Comparison of ENCODE assay signal across 13 cellular contexts in the genomic region with DNA sequence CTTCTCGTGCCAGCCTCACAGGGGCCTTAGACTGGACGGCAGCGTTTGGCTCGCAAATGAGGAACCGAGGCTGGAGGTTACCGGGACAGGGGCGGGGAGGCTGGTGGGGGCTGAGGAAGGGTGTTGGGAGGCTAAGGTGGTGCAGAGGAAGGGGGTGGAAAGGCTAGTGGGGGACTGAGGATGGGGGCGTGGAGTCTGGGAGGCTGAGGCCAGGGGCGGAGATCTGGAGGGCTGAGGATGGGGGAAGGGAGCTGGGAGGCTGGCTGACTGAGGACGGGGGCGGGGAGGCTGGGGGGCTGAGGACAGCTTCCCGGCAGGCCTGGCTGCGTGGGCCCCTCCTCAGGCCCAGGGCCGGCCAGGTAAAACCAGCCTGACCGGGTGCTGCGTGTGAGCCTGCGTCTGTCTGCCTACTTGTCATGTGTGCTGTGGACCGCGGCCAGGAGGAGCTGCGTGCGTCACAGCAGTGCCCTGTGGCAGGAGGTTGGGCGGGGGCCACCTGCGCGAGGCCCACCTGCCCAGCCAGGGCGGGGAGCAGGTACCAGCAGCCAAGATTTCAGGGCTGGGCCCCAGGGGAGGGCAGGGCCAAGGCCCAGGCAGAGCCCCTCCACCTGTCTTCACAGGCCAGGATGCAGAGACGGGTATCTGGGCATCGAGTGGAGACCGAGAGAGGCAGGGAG. TPM values are rescaled to one million over a fixed set of nuclear protein-coding genes. Genes with fewer than 3 reads are reported as not detected.
DNase-seq lines count a peak whose midpoint lies in the region; ATAC-seq and TF ChIP-seq lines count a peak whose summit lies in the region.
"Had no signal": no experiment of that assay in that cellular context is flagged by ENCODE, and none has a peak within 500 bp of the region (broad histone marks: within the 10 kb centered on the region; RNA-seq: fewer than 3 reads in every experiment).

No MANE protein-coding gene starts in this region.

- peak overlapping the region; percentile 94 to 100 for H3K27ac ChIP-seq in mucosa of rectum (ENCODE audit: low read depth in 2 of 2, low read length in 2 of 2)

- ATAC-seq in HG03159 (IDR thresholded peaks at IDR 0.05; ENCODE audit: unreplicated experiment) (no peak), HG02623 (IDR thresholded peaks at IDR 0.05; ENCODE audit: unreplicated experiment) (no peak)
- ATAC-seq: right cardiac atrium; stimulated activated naive CD8-positive, alpha-beta T cell treated with anti-CD3 and anti-CD28 coated beads, Interleukin-15, Interleukin-2, amounts not matched to agents 100 U/mL and 50 U/mL, for 24 hours had no signal

- H3K9me3 ChIP-seq in Caco-2, result no peaks in the 10 kb centered on the region
- no peaks in the 10 kb centered on the region for H3K9me3 ChIP-seq in mucosa of rectum (ENCODE audit: control insufficient read depth in 2 of 2, low read length in 2 of 2)

- TF ChIP-seq CTCF in Caco-2 (IDR thresholded peaks at IDR 0.05; ENCODE audit: insufficient read depth in 1 of 2, low read depth in 1 of 2, low read length in 1 of 2, severe bottlenecking in 1 of 2, unreplicated experiment in 1 of 2) (no peak), MCF 10A (IDR thresholded peaks at IDR 0.05; ENCODE audit: unreplicated experiment) (no peak)

- intact Hi-C loops in Caco-2 (cut with micrococcal nuclease; ENCODE audit: unreplicated experiment) (no loop called here), MCF 10A (cut with micrococcal nuclease) (no loop called here)

- H3K36me3 Mint-ChIP-seq in Caco-2 (ENCODE audit: insufficient read depth, unreplicated experiment) (peaks cover 8% of the 10 kb centered on the region), MCF 10A (ENCODE audit: insufficient read depth, unreplicated experiment) (no peaks in the 10 kb centered on the region)

- no peak; the same call in 1 of the 2 replicates for TF ChIP-seq RAD21 in Ishikawa (IDR thresholded peaks at IDR 0.05; ENCODE audit: low read depth)

- DNase-seq in Caco-2 (peak; percentile 89 to 91), MCF 10A (ENCODE audit: unreplicated experiment) (peak; percentile 90), occipital lobe (lab: John Stamatoyannopoulos, UW) (no peak), HuH-7.5 (ENCODE audit: low spot score) (no peak)
- DNase-seq: activated CD4-positive, alpha-beta T cell treated with anti-CD3 and anti-CD28 coated beads, Interleukin-2, amount 50 U/mL, for 48 hours; NCI-H524 treated with DMSO at 0.1 percent for 48 hours; stimulated activated naive CD8-positive, alpha-beta T cell treated with anti-CD3 and anti-CD28 coated beads, Interleukin-15, Interleukin-2, amounts not matched to agents 100 U/mL and 50 U/mL, for 24 hours had no signal

- CTCF ChIA-PET in Caco-2 (lab: Charles Lee), result interaction anchor here (0.7 to 2.1 kb wide), 3 partner anchors 15 to 79 kb away, joined by 3 to 19 read pairs (median 14); no protein-coding TSS in a partner anchor
- CTCF ChIA-PET in MCF 10A (lab: Yijun Ruan, JAX), result interaction anchor here (0.6 to 1.2 kb wide), 3 partner anchors 21 to 79 kb away, joined by 3 to 7 read pairs (median 3); no protein-coding TSS in a partner anchor

- H3K4me1 ChIP-seq in Caco-2 (peaks cover 82% of the 10 kb centered on the region), mucosa of rectum (ENCODE audit: control insufficient read depth in 2 of 2, insufficient read depth in 2 of 2, low read length in 2 of 2) (peaks cover 48 to 59% of the 10 kb centered on the region in 2 donors)

- H3K9me3 Mint-ChIP-seq in Caco-2 (ENCODE audit: unreplicated experiment) (no peaks in the 10 kb centered on the region), MCF 10A (ENCODE audit: unreplicated experiment) (no peaks in the 10 kb centered on the region)

- peaks cover 8% of the 10 kb centered on the region for H3K4me1 Mint-ChIP-seq in Caco-2 (ENCODE audit: low read depth, unreplicated experiment)
- H3K4me1 Mint-ChIP-seq in MCF 10A (ENCODE audit: insufficient read depth, unreplicated experiment), result peaks cover 24% of the 10 kb centered on the region

- no peaks in the 10 kb centered on the region for H3K27me3 Mint-ChIP-seq in Caco-2 (ENCODE audit: insufficient read depth, unreplicated experiment)
- H3K27me3 Mint-ChIP-seq in MCF 10A (ENCODE audit: insufficient read depth, unreplicated experiment), result no peaks in the 10 kb centered on the region

- TF ChIP-seq EP300 in Ishikawa (IDR thresholded peaks at IDR 0.05; ENCODE audit: borderline replicate concordance), result peak; percentile 48; the same call in 1 of the 2 replicates

- POLR2A ChIA-PET in Caco-2 (lab: Charles Lee) (interaction anchor here (1.1 to 3.7 kb wide), 4 partner anchors 10 to 20 kb away, joined by 3 to 25 read pairs (median 12); a partner anchor contains a TSS), MCF 10A (lab: Yijun Ruan, JAX) (interaction anchor here (1.0 to 6.2 kb wide), 8 partner anchors 10 to 77 kb away, joined by 3 to 73 read pairs (median 9); a partner anchor contains a TSS)

- BruUV-seq in Caco-2 (replicated peaks; lab: Mats Ljungman, UMichigan), result no TSS peak
- no TSS peak for BruUV-seq in MCF 10A (replicated peaks; lab: Mats Ljungman, UMichigan)

- H3K4me3 ChIP-seq in Caco-2 (ENCODE audit: low read depth, low read length) (no peak overlapping the region), mucosa of rectum (ENCODE audit: low read length in 2 of 2) (no peak overlapping the region)
- H3K4me3 ChIP-seq: cardiac muscle cell had no signal

- H3K36me3 ChIP-seq in Caco-2 (ENCODE audit: control insufficient read depth, insufficient read depth, low read length) (no peaks in the 10 kb centered on the region), mucosa of rectum (ENCODE audit: control insufficient read depth in 2 of 2, insufficient read depth in 2 of 2, low read length in 2 of 2) (no peaks in the 10 kb centered on the region)
- H3K36me3 ChIP-seq: cardiac muscle cell had no signal

- H3K4me3 Mint-ChIP-seq in Caco-2 (ENCODE audit: unreplicated experiment) (peak overlapping the region; percentile 75), MCF 10A (ENCODE audit: unreplicated experiment) (peak overlapping the region; percentile 29)

- H3K27ac Mint-ChIP-seq in Caco-2 (ENCODE audit: unreplicated experiment), result peak overlapping the region; percentile 99
- H3K27ac Mint-ChIP-seq in MCF 10A (ENCODE audit: low read depth, unreplicated experiment), result peak overlapping the region; percentile 88

- H3K27me3 ChIP-seq in Caco-2 (replicated peaks; ENCODE audit: control insufficient read depth, insufficient read depth, low read length) (no peaks in the 10 kb centered on the region), mucosa of rectum (ENCODE audit: control insufficient read depth in 2 of 2, insufficient read depth in 2 of 2, low read length in 2 of 2) (no peaks in the 10 kb centered on the region)
- H3K27me3 ChIP-seq: cardiac muscle cell had no signal

- H3K9ac ChIP-seq in mucosa of rectum (ENCODE audit: low read depth in 1 of 2, low read length in 2 of 2), result peak overlapping the region; percentile 56 to 71

TF ChIP-seq in Ishikawa, 13 proteins besides CTCF, POLR2A, EP300 and RAD21 (continues in another document):
- TF ChIP-seq YY1 (IDR thresholded peaks at IDR 0.05; ENCODE audit: low read depth) (peak; percentile 20; the same call in 1 of the 2 replicates), CREB1 (IDR thresholded peaks at IDR 0.05; ENCODE audit: low read depth) (no peak), NFIC (IDR thresholded peaks at IDR 0.05) (peak; percentile 79), FOXM1 (IDR thresholded peaks at IDR 0.05; ENCODE audit: borderline replicate concordance, low read depth) (0 out of 2 replicates have a peak, but pooled peaks have one; percentile 22), CEBPB (IDR thresholded peaks at IDR 0.05) (no peak), TAF1 (IDR thresholded peaks at IDR 0.05; ENCODE audit: low read depth) (no peak), TCF12 (IDR thresholded peaks at IDR 0.05; ENCODE audit: low read depth) (peak; percentile 79)
- TF ChIP-seq, protein P1, sequence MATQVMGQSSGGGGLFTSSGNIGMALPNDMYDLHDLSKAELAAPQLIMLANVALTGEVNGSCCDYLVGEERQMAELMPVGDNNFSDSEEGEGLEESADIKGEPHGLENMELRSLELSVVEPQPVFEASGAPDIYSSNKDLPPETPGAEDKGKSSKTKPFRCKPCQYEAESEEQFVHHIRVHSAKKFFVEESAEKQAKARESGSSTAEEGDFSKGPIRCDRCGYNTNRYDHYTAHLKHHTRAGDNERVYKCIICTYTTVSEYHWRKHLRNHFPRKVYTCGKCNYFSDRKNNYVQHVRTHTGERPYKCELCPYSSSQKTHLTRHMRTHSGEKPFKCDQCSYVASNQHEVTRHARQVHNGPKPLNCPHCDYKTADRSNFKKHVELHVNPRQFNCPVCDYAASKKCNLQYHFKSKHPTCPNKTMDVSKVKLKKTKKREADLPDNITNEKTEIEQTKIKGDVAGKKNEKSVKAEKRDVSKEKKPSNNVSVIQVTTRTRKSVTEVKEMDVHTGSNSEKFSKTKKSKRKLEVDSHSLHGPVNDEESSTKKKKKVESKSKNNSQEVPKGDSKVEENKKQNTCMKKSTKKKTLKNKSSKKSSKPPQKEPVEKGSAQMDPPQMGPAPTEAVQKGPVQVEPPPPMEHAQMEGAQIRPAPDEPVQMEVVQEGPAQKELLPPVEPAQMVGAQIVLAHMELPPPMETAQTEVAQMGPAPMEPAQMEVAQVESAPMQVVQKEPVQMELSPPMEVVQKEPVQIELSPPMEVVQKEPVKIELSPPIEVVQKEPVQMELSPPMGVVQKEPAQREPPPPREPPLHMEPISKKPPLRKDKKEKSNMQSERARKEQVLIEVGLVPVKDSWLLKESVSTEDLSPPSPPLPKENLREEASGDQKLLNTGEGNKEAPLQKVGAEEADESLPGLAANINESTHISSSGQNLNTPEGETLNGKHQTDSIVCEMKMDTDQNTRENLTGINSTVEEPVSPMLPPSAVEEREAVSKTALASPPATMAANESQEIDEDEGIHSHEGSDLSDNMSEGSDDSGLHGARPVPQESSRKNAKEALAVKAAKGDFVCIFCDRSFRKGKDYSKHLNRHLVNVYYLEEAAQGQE (IDR thresholded peaks at IDR 0.05; ENCODE audit: low read depth), result no peak
- TF ChIP-seq, protein P2, sequence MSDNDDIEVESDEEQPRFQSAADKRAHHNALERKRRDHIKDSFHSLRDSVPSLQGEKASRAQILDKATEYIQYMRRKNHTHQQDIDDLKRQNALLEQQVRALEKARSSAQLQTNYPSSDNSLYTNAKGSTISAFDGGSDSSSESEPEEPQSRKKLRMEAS (IDR thresholded peaks at IDR 0.05), result peak; percentile 92
- TF ChIP-seq, protein P3, sequence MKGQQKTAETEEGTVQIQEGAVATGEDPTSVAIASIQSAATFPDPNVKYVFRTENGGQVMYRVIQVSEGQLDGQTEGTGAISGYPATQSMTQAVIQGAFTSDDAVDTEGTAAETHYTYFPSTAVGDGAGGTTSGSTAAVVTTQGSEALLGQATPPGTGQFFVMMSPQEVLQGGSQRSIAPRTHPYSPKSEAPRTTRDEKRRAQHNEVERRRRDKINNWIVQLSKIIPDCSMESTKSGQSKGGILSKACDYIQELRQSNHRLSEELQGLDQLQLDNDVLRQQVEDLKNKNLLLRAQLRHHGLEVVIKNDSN (IDR thresholded peaks at IDR 0.05), result peak; percentile 73

RNA-seq across cellular contexts. Expression of a gene that starts 9.4 kb away (rescaled TPM):
- total RNA-seq in Caco-2 (2022) (39.6 and 41.1 TPM in 2 replicates), MCF 10A (2022) (56.3 and 73.5 TPM in 2 replicates), occipital lobe (13.1 TPM)

RNA-seq across cellular contexts. Expression of a gene that starts 32.7 kb away (rescaled TPM):
- total RNA-seq in Caco-2 (2022) (38.1 and 43.3 TPM in 2 replicates), MCF 10A (2022) (70.7 and 107 TPM in 2 replicates), occipital lobe (17.5 TPM)

RNA-seq across cellular contexts. Expression of a gene that starts 32.9 kb away (rescaled TPM):
- total RNA-seq in Caco-2 (2022) (31.6 and 35.7 TPM in 2 replicates), MCF 10A (2022) (16.6 and 18.2 TPM in 2 replicates), occipital lobe (11.7 TPM)

Comparison
In these comparisons a context has a peak if more than half of its experiments do, and no peak if none do; other contexts are left out.
1. DNase-seq: peak in Caco-2 (2 of 2) and MCF 10A (single experiment); none in occipital lobe (single experiment) and HuH-7.5 (single experiment).